In the genomic region with DNA sequence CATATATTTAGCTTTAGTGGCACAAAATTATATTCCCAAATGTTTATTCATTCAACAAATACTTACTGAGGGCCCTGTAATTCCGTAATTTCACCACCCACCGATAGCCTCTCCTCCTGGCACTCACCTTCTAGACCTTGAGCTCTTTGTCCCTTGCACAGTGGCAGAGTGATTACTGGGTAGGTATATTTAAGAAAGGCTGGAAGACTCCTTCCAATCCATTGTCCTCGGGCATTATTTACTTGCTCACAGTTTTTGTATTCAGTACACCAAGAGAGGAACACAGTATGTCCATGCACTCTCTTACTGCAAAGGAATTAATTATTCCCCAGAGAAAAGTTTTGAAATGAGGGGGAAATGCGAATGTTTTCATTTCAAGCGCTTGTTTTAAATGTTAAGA, we compare ENCODE assay signal across 12 cellular contexts. TPM values are rescaled to one million over a fixed set of nuclear protein-coding genes. Genes with fewer than 3 reads are reported as not detected.
DNase-seq lines count a peak whose midpoint lies in the region; ATAC-seq and TF ChIP-seq lines count a peak whose summit lies in the region.
"Had no signal": no experiment of that assay in that cellular context is flagged by ENCODE, and none has a peak within 500 bp of the region (broad histone marks: within the 10 kb centered on the region; RNA-seq: fewer than 3 reads in every experiment).

No MANE protein-coding gene starts in this region.

- H3K4me3 ChIP-seq in BLaER1 (peak overlapping the region; percentile 93), H7 (ENCODE audit: insufficient read depth, low read depth, low read length) (peak overlapping the region; percentile 97), RWPE2 (ENCODE audit: severe bottlenecking) (peak overlapping the region; percentile 71), hepatocyte (no peak overlapping the region), gastroesophageal sphincter (no peak overlapping the region)

- TF ChIP-seq EP300 in gastroesophageal sphincter (IDR thresholded peaks at IDR 0.05) = no peak

- no peak for ATAC-seq in RWPE2 (ENCODE audit: low read depth)
- no peak for ATAC-seq in GM21619 (IDR thresholded peaks at IDR 0.05; ENCODE audit: unreplicated experiment)
- no peak for ATAC-seq in gastroesophageal sphincter

- no peak for TF ChIP-seq POLR2A in gastroesophageal sphincter (IDR thresholded peaks at IDR 0.05)

- H3K27ac ChIP-seq in BLaER1 = peak overlapping the region; percentile 99
- H3K27ac ChIP-seq in RWPE2 (ENCODE audit: poor library complexity, severe bottlenecking) = no peak overlapping the region
- H3K27ac ChIP-seq in hepatocyte = no peak overlapping the region
- no peak overlapping the region for H3K27ac ChIP-seq in gastroesophageal sphincter
- H3K27ac ChIP-seq: spleen had no signal

- H3K9me2 ChIP-seq in hepatocyte (replicated peaks; ENCODE audit: insufficient read depth) = no peaks in the 10 kb centered on the region

- DNase-seq in H7 (peak; percentile 31), RWPE2 (ENCODE audit: low spot score) (no peak), hepatocyte (ENCODE audit: low spot score) (no peak), putamen (ENCODE audit: low spot score) (no peak), AG20443 (ENCODE audit: low spot score) (no peak)
- DNase-seq: activated effector memory CD4-positive, alpha-beta T cell treated with anti-CD3 and anti-CD28 coated beads, Interleukin-2, amount 50 U/mL, for 16 hours; NCI-H1105; spleen; stimulated activated naive CD4-positive, alpha-beta T cell treated with Interleukin-2 at 50 U/mL for 16 hours had no signal

- peaks cover 61% of the 10 kb centered on the region for H3K4me1 ChIP-seq in BLaER1
- H3K4me1 ChIP-seq in RWPE2 (ENCODE audit: insufficient read depth, poor library complexity, severe bottlenecking) = peaks cover 14% of the 10 kb centered on the region
- peaks cover 7% of the 10 kb centered on the region for H3K4me1 ChIP-seq in hepatocyte (ENCODE audit: insufficient read depth)
- peaks cover 0 to 28% (median 14%) of the 10 kb centered on the region in 3 donors for H3K4me1 ChIP-seq in gastroesophageal sphincter

- H3K9ac ChIP-seq in BLaER1 = peak overlapping the region; percentile 98

- H2AFZ ChIP-seq in hepatocyte = no peak overlapping the region

- no peaks in the 10 kb centered on the region for H3K27me3 ChIP-seq in BLaER1
- no peaks in the 10 kb centered on the region for H3K27me3 ChIP-seq in H7 (ENCODE audit: control insufficient read depth, insufficient read depth, low read length)
- H3K27me3 ChIP-seq in RWPE2 (ENCODE audit: insufficient read depth, poor library complexity, severe bottlenecking) = no peaks in the 10 kb centered on the region
- H3K27me3 ChIP-seq in hepatocyte = no peaks in the 10 kb centered on the region
- peaks cover 58% of the 10 kb centered on the region for H3K27me3 ChIP-seq in gastroesophageal sphincter

- H3K4me2 ChIP-seq in BLaER1 (peak overlapping the region; percentile 81), hepatocyte (peak overlapping the region; percentile 94)

- H3K36me3 ChIP-seq in BLaER1 (peaks cover 5% of the 10 kb centered on the region; the same call in 1 of the 2 replicates), H7 (replicated peaks; ENCODE audit: control insufficient read depth, insufficient read depth, low read length) (no peaks in the 10 kb centered on the region; the same call in 1 of the 2 replicates), RWPE2 (ENCODE audit: low read depth) (peaks cover 19% of the 10 kb centered on the region), hepatocyte (replicated peaks; ENCODE audit: insufficient read depth, low read depth) (no peaks in the 10 kb centered on the region), gastroesophageal sphincter (no peaks in the 10 kb centered on the region)
- H3K36me3 ChIP-seq: spleen had no signal

- 45% methylated on average over 5 of the region's 5 CpGs for WGBS in hepatocyte (ENCODE audit: low lambda C conversion rate, missing lambda C conversion rate)
- WGBS in gastroesophageal sphincter (ENCODE audit: low coverage in 1 of 2), 2 donors = 67 to 81% methylated on average over 5 of the region's 5 CpGs

- H3K9me3 ChIP-seq in BLaER1 = peaks cover 10% of the 10 kb centered on the region
- no peaks in the 10 kb centered on the region for H3K9me3 ChIP-seq in RWPE2 (ENCODE audit: severe bottlenecking)
- no peaks in the 10 kb centered on the region for H3K9me3 ChIP-seq in hepatocyte (ENCODE audit: low read depth)
- H3K9me3 ChIP-seq in gastroesophageal sphincter = no peaks in the 10 kb centered on the region
- H3K9me3 ChIP-seq: spleen had no signal

- TF ChIP-seq CTCF in RWPE2 (IDR thresholded peaks at IDR 0.05; ENCODE audit: poor library complexity, severe bottlenecking) (no peak), hepatocyte (IDR thresholded peaks at IDR 0.05; ENCODE audit: poor library complexity) (no peak), gastroesophageal sphincter (IDR thresholded peaks at IDR 0.05) (no peak)

- peaks cover 27% of the 10 kb centered on the region for H3K79me2 ChIP-seq in hepatocyte

- H4K20me1 ChIP-seq in BLaER1 = peaks cover 28% of the 10 kb centered on the region
- H4K20me1 ChIP-seq in hepatocyte (ENCODE audit: insufficient read depth, poor library complexity, severe bottlenecking) = no peaks in the 10 kb centered on the region

RNA-seq across cellular contexts. Expression of gene CDCA7, which starts 1.1 kb away (rescaled TPM):
- total RNA-seq in H7 (2014; rRNA removed; shearing (Covaris generic)) = 76.6 and 83.8 TPM in 2 replicates
- total RNA-seq in hepatocyte (8.7 and 11.4 TPM in 2 replicates), gastroesophageal sphincter (1 to 10 TPM; 1.5 to 5.2 (median 4.0) TPM)
- 4.9 and 6.0 TPM in 2 replicates for polyA plus RNA-seq in hepatocyte

Comparison
In these comparisons a context has a peak if more than half of its experiments do, and no peak if none do; other contexts are left out.
1. H3K4me3 ChIP-seq: peak in BLaER1 (single experiment), H7 (single experiment) and RWPE2 (single experiment); none in hepatocyte (single experiment) and gastroesophageal sphincter (0 of 2).